Comparison of ENCODE assay signal across 1 cellular context in genomic region chr9:121424024-121424432, GRCh38.
A peak's percentile ranks its signal among the peaks of the same experiment; 100 is the strongest.
TF ChIP-seq lines count a peak whose summit lies in the region.

No MANE protein-coding gene starts in this region.

TF ChIP-seq in HepG2, 621 proteins besides CTCF, POLR2A, EP300 and RAD21 (continued from another document):
- no peak for TF ChIP-seq HNRNPH1 (optimal IDR thresholded peaks at IDR 0.05; ENCODE audit: low read depth, low read length)
- TF ChIP-seq ZNF414 (CRISPR knock-in tag; IDR thresholded peaks at IDR 0.05), result 0 out of 2 replicates have a peak, but pooled peaks have one; percentile 64
- peak; percentile 39; the same call in 1 of the 2 replicates for TF ChIP-seq ZNF792 (CRISPR knock-in tag; IDR thresholded peaks at IDR 0.05)
- TF ChIP-seq ZBTB20 (CRISPR knock-in tag; IDR thresholded peaks at IDR 0.05; ENCODE audit: borderline replicate concordance, low read depth), result peak; percentile 78; the same call in 1 of the 2 replicates
- TF ChIP-seq ZZZ3 (CRISPR knock-in tag; IDR thresholded peaks at IDR 0.05; ENCODE audit: borderline replicate concordance), result no peak
- TF ChIP-seq MED13 (CRISPR knock-in tag; IDR thresholded peaks at IDR 0.05), result 0 out of 2 replicates have a peak, but pooled peaks have one; percentile 39
- TF ChIP-seq NR2C2 (CRISPR knock-in tag; IDR thresholded peaks at IDR 0.05; ENCODE audit: borderline replicate concordance), result peak; percentile 81
- TF ChIP-seq WIZ (CRISPR knock-in tag; IDR thresholded peaks at IDR 0.05), result 0 out of 2 replicates have a peak, but pooled peaks have one; percentile 72
- TF ChIP-seq ZNF333 (CRISPR knock-in tag; IDR thresholded peaks at IDR 0.05; ENCODE audit: borderline replicate concordance), result no peak
- TF ChIP-seq FOXK2 (IDR thresholded peaks at IDR 0.05), result 0 out of 2 replicates have a peak, but pooled peaks have one; percentile 30
- TF ChIP-seq RBFOX2 (IDR thresholded peaks at IDR 0.05; ENCODE audit: low read depth, low read length), result no peak
- peak; percentile 89; the same call in 1 of the 2 replicates for TF ChIP-seq AHDC1 (CRISPR knock-in tag; IDR thresholded peaks at IDR 0.05; ENCODE audit: borderline replicate concordance)
- no peak for TF ChIP-seq ZNF484 (CRISPR knock-in tag; IDR thresholded peaks at IDR 0.05; ENCODE audit: borderline replicate concordance, low read depth)
- no peak for TF ChIP-seq ZNF629 (CRISPR knock-in tag; conservative IDR thresholded peaks at IDR 0.05)
- 0 out of 2 replicates have a peak, but pooled peaks have one; percentile 24 for TF ChIP-seq HOXA5 (CRISPR knock-in tag; IDR thresholded peaks at IDR 0.05)
- no peak for TF ChIP-seq NFIB (CRISPR knock-in tag; IDR thresholded peaks at IDR 0.05; ENCODE audit: borderline replicate concordance)
- peak; percentile 60; the same call in 1 of the 2 replicates for TF ChIP-seq ONECUT2 (CRISPR knock-in tag; IDR thresholded peaks at IDR 0.05)
- peak; percentile 82 for TF ChIP-seq HMG20B (CRISPR knock-in tag; conservative IDR thresholded peaks at IDR 0.05)
- TF ChIP-seq GATAD2A (CRISPR knock-in tag; IDR thresholded peaks at IDR 0.05), result peak; percentile 90
- 0 out of 2 replicates have a peak, but pooled peaks have one; percentile 37 for TF ChIP-seq ARNT2 (CRISPR knock-in tag; IDR thresholded peaks at IDR 0.05; ENCODE audit: low read depth)
- TF ChIP-seq IKZF5 (CRISPR knock-in tag; IDR thresholded peaks at IDR 0.05), result peak; percentile 31; the same call in 1 of the 2 replicates
- peak; percentile 51; the same call in 1 of the 2 replicates for TF ChIP-seq JUN (CRISPR knock-in tag; IDR thresholded peaks at IDR 0.05)
- no peak for TF ChIP-seq ZNF841 (CRISPR knock-in tag; IDR thresholded peaks at IDR 0.05; ENCODE audit: borderline replicate concordance)
- TF ChIP-seq ASH2L (IDR thresholded peaks at IDR 0.05; ENCODE audit: insufficient read length, low read depth, low read length), result peak; percentile 64
- TF ChIP-seq RFX3 (CRISPR knock-in tag; IDR thresholded peaks at IDR 0.05), result no peak
- TF ChIP-seq ZNF710 (CRISPR knock-in tag; IDR thresholded peaks at IDR 0.05; ENCODE audit: borderline replicate concordance), result peak; percentile 84
- no peak for TF ChIP-seq FOSL1 (CRISPR knock-in tag; IDR thresholded peaks at IDR 0.05; ENCODE audit: borderline replicate concordance)
- peak; percentile 98 for TF ChIP-seq TBX2 (CRISPR knock-in tag; IDR thresholded peaks at IDR 0.05; ENCODE audit: borderline replicate concordance)
- TF ChIP-seq NR2F1 (CRISPR knock-in tag; IDR thresholded peaks at IDR 0.05), result peak; percentile 93 to 98
- TF ChIP-seq TARDBP (CRISPR knock-in tag; IDR thresholded peaks at IDR 0.05), result peak; percentile 74
- 0 out of 2 replicates have a peak, but pooled peaks have one; percentile 11 for TF ChIP-seq ZNF644 (CRISPR knock-in tag; IDR thresholded peaks at IDR 0.05; ENCODE audit: low read depth)
- TF ChIP-seq SNAPC4 (CRISPR knock-in tag; IDR thresholded peaks at IDR 0.05), result 0 out of 2 replicates have a peak, but pooled peaks have one; percentile 60
- peak; percentile 44; the same call in 1 of the 2 replicates for TF ChIP-seq THAP11 (CRISPR knock-in tag; IDR thresholded peaks at IDR 0.05)
TF ChIP-seq in HepG2: peak in this region for 162.
